1 cellular context compared by ENCODE assay signal in the genomic region with DNA sequence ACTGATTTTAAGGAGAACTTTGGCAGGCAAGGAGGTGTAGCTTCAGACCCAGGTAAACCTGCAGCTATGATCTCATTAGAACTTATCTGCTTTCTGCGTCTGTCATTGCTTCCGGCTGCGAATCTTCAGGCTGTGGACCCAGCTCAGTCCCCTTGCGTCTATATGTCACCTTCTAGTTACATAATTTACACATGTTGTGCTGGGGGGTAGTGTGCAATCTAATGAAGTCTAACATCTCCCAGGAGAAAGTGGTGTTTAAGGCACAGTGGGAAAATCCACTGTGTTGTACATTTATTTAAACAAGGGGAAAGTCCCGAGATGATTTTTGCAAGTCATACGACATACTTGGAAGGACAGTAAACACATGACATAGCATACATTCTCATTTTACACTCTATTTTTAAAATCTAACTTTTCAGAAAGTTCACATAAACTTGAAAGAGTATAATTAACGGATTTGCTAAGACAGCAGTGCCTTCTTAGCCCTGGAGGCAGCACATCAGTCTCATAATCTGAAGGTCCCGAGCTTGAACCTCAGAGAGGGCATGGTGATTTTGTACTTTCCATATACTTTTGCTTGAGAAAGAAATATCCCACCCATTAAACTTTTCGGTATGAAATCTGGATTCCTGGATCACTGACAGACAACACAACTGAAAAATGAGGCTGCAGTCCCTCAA.
TF ChIP-seq lines count a peak whose summit lies in the region.

No MANE protein-coding gene starts in this region.

TF ChIP-seq in K562, 482 proteins besides CTCF, POLR2A, EP300 and RAD21 (continued from another document):
- TF ChIP-seq, protein P1, sequence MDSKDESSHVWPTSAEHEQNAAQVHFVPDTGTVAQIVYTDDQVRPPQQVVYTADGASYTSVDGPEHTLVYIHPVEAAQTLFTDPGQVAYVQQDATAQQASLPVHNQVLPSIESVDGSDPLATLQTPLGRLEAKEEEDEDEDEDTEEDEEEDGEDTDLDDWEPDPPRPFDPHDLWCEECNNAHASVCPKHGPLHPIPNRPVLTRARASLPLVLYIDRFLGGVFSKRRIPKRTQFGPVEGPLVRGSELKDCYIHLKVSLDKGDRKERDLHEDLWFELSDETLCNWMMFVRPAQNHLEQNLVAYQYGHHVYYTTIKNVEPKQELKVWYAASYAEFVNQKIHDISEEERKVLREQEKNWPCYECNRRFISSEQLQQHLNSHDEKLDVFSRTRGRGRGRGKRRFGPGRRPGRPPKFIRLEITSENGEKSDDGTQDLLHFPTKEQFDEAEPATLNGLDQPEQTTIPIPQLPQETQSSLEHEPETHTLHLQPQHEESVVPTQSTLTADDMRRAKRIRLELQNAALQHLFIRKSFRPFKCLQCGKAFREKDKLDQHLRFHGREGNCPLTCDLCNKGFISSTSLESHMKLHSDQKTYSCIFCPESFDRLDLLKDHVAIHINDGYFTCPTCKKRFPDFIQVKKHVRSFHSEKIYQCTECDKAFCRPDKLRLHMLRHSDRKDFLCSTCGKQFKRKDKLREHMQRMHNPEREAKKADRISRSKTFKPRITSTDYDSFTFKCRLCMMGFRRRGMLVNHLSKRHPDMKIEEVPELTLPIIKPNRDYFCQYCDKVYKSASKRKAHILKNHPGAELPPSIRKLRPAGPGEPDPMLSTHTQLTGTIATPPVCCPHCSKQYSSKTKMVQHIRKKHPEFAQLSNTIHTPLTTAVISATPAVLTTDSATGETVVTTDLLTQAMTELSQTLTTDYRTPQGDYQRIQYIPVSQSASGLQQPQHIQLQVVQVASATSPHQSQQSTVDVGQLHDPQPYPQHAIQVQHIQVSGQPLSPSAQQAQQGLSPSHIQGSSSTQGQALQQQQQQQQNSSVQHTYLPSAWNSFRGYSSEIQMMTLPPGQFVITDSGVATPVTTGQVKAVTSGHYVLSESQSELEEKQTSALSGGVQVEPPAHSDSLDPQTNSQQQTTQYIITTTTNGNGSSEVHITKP (IDR thresholded peaks at IDR 0.05; ENCODE audit: partially characterized antibody): peak; percentile 8
- TF ChIP-seq RBBP5 (IDR thresholded peaks at IDR 0.05; ENCODE audit: borderline replicate concordance, insufficient read depth, low read length, poor library complexity, severe bottlenecking) (peak; percentile 48), RCOR1 (IDR thresholded peaks at IDR 0.05; ENCODE audit: borderline replicate concordance in 1 of 2, low read depth in 2 of 2, low read length in 2 of 2) (peak; percentile 21 to 75; a peak in 2 of 4 replicates), L3MBTL2 (IDR thresholded peaks at IDR 0.05) (peak; percentile 51; the same call in 1 of the 2 replicates), HDAC2 (IDR thresholded peaks at IDR 0.05) (peak; percentile 63), TBL1XR1 (IDR thresholded peaks at IDR 0.05; ENCODE audit: low read length in 2 of 2) (peak in 1 of 2 experiments; percentile 23; a peak in 1 of 4 replicates), ZNF431 (CRISPR knock-in tag; IDR thresholded peaks at IDR 0.05) (no peak), ZSCAN29 (IDR thresholded peaks at IDR 0.05) (peak; percentile 59; the same call in 1 of the 2 replicates), CEBPB (tag; IDR thresholded peaks at IDR 0.05) (peak; percentile 49; the same call in 1 of the 2 replicates), GATAD2B (IDR thresholded peaks at IDR 0.05; ENCODE audit: borderline replicate concordance) (peak; percentile 70; the same call in 1 of the 2 replicates), PHF8 (IDR thresholded peaks at IDR 0.05; ENCODE audit: borderline replicate concordance, low read length) (no peak; the same call in 1 of the 2 replicates), NCOA1 (IDR thresholded peaks at IDR 0.05; ENCODE audit: low read depth) (peak; percentile 76; the same call in 1 of the 2 replicates), ZNF316 (IDR thresholded peaks at IDR 0.05) (peak; percentile 96), CBFA2T3 (IDR thresholded peaks at IDR 0.05) (peak; percentile 86), TAF9B (IDR thresholded peaks at IDR 0.05; ENCODE audit: partially characterized antibody) (peak; percentile 24), MCM2 (IDR thresholded peaks at IDR 0.05; ENCODE audit: low read depth) (no peak), JUND (IDR thresholded peaks at IDR 0.05; ENCODE audit: borderline replicate concordance, low read depth, low read length) (peak; percentile 89), JUND (tag; IDR thresholded peaks at IDR 0.05; ENCODE audit: borderline replicate concordance, low read depth, low read length) (peak; percentile 96; the same call in 2 of the 3 replicates), MTA3 (IDR thresholded peaks at IDR 0.05; ENCODE audit: borderline replicate concordance) (peak; percentile 71; the same call in 1 of the 2 replicates), TAL1 (IDR thresholded peaks at IDR 0.05) (peak; percentile 85), NFE2L1 (tag; IDR thresholded peaks at IDR 0.05; ENCODE audit: borderline replicate concordance, low read depth) (0 out of 2 replicates have a peak, but pooled peaks have one; percentile 32), ZNF778 (CRISPR knock-in tag; IDR thresholded peaks at IDR 0.05) (no peak), ZNF75A (CRISPR knock-in tag; IDR thresholded peaks at IDR 0.05) (peak; percentile 58; the same call in 1 of the 2 replicates), CREM (IDR thresholded peaks at IDR 0.05; ENCODE audit: low read depth) (peak; percentile 71)
- TF ChIP-seq, protein P2, sequence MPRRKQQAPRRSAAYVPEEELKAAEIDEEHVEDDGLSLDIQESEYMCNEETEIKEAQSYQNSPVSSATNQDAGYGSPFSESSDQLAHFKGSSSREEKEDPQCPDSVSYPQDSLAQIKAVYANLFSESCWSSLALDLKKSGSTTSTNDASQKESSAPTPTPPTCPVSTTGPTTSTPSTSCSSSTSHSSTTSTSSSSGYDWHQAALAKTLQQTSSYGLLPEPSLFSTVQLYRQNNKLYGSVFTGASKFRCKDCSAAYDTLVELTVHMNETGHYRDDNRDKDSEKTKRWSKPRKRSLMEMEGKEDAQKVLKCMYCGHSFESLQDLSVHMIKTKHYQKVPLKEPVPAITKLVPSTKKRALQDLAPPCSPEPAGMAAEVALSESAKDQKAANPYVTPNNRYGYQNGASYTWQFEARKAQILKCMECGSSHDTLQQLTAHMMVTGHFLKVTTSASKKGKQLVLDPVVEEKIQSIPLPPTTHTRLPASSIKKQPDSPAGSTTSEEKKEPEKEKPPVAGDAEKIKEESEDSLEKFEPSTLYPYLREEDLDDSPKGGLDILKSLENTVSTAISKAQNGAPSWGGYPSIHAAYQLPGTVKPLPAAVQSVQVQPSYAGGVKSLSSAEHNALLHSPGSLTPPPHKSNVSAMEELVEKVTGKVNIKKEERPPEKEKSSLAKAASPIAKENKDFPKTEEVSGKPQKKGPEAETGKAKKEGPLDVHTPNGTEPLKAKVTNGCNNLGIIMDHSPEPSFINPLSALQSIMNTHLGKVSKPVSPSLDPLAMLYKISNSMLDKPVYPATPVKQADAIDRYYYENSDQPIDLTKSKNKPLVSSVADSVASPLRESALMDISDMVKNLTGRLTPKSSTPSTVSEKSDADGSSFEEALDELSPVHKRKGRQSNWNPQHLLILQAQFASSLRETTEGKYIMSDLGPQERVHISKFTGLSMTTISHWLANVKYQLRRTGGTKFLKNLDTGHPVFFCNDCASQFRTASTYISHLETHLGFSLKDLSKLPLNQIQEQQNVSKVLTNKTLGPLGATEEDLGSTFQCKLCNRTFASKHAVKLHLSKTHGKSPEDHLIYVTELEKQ (CRISPR knock-in tag; IDR thresholded peaks at IDR 0.05): no peak
- TF ChIP-seq, protein P3, sequence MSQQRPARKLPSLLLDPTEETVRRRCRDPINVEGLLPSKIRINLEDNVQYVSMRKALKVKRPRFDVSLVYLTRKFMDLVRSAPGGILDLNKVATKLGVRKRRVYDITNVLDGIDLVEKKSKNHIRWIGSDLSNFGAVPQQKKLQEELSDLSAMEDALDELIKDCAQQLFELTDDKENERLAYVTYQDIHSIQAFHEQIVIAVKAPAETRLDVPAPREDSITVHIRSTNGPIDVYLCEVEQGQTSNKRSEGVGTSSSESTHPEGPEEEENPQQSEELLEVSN (IDR thresholded peaks at IDR 0.05; ENCODE audit: borderline replicate concordance in 1 of 2, extremely low read depth in 1 of 2, insufficient read depth in 1 of 2, insufficient read length in 1 of 2, low read depth in 1 of 2, low read length in 1 of 2, poor library complexity in 1 of 2, severe bottlenecking in 1 of 2): no peak
- TF ChIP-seq, protein P4, sequence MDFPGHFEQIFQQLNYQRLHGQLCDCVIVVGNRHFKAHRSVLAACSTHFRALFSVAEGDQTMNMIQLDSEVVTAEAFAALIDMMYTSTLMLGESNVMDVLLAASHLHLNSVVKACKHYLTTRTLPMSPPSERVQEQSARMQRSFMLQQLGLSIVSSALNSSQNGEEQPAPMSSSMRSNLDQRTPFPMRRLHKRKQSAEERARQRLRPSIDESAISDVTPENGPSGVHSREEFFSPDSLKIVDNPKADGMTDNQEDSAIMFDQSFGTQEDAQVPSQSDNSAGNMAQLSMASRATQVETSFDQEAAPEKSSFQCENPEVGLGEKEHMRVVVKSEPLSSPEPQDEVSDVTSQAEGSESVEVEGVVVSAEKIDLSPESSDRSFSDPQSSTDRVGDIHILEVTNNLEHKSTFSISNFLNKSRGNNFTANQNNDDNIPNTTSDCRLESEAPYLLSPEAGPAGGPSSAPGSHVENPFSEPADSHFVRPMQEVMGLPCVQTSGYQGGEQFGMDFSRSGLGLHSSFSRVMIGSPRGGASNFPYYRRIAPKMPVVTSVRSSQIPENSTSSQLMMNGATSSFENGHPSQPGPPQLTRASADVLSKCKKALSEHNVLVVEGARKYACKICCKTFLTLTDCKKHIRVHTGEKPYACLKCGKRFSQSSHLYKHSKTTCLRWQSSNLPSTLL (IDR thresholded peaks at IDR 0.05): no peak
- TF ChIP-seq, protein P5, sequence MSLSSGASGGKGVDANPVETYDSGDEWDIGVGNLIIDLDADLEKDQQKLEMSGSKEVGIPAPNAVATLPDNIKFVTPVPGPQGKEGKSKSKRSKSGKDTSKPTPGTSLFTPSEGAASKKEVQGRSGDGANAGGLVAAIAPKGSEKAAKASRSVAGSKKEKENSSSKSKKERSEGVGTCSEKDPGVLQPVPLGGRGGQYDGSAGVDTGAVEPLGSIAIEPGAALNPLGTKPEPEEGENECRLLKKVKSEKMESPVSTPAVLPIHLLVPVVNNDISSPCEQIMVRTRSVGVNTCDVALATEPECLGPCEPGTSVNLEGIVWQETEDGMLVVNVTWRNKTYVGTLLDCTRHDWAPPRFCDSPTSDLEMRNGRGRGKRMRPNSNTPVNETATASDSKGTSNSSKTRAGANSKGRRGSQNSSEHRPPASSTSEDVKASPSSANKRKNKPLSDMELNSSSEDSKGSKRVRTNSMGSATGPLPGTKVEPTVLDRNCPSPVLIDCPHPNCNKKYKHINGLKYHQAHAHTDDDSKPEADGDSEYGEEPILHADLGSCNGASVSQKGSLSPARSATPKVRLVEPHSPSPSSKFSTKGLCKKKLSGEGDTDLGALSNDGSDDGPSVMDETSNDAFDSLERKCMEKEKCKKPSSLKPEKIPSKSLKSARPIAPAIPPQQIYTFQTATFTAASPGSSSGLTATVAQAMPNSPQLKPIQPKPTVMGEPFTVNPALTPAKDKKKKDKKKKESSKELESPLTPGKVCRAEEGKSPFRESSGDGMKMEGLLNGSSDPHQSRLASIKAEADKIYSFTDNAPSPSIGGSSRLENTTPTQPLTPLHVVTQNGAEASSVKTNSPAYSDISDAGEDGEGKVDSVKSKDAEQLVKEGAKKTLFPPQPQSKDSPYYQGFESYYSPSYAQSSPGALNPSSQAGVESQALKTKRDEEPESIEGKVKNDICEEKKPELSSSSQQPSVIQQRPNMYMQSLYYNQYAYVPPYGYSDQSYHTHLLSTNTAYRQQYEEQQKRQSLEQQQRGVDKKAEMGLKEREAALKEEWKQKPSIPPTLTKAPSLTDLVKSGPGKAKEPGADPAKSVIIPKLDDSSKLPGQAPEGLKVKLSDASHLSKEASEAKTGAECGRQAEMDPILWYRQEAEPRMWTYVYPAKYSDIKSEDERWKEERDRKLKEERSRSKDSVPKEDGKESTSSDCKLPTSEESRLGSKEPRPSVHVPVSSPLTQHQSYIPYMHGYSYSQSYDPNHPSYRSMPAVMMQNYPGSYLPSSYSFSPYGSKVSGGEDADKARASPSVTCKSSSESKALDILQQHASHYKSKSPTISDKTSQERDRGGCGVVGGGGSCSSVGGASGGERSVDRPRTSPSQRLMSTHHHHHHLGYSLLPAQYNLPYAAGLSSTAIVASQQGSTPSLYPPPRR (CRISPR knock-in tag; IDR thresholded peaks at IDR 0.05; ENCODE audit: borderline replicate concordance): no peak
- TF ChIP-seq, protein P6, sequence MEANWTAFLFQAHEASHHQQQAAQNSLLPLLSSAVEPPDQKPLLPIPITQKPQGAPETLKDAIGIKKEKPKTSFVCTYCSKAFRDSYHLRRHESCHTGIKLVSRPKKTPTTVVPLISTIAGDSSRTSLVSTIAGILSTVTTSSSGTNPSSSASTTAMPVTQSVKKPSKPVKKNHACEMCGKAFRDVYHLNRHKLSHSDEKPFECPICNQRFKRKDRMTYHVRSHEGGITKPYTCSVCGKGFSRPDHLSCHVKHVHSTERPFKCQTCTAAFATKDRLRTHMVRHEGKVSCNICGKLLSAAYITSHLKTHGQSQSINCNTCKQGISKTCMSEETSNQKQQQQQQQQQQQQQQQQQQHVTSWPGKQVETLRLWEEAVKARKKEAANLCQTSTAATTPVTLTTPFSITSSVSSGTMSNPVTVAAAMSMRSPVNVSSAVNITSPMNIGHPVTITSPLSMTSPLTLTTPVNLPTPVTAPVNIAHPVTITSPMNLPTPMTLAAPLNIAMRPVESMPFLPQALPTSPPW (CRISPR knock-in tag; IDR thresholded peaks at IDR 0.05): no peak; the same call in 1 of the 2 replicates
TF ChIP-seq in K562: peak in this region for 95.
